Comparison of ENCODE assay signal across 17 cellular contexts in the genomic region with DNA sequence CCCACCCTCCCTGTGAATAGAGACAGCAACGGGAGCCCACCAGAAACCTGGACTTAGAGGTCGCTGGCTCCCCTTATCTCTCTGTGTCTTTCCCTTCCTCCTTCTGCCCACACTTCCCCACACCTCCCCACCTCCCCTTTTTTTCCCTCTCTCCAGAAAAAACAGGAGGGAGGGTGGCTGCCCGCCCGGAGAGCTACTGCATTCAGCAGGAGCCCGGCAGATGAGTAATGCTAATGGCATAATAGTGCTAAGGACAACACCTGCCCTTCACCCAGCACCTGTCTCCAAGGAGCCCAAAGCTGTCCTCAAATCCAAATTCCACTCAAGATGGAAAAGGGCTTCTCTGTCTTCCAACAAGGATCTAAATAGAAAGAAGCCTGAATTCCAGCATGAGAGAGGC. TPM values are rescaled to one million over a fixed set of nuclear protein-coding genes. Genes with fewer than 3 reads are reported as not detected.
DNase-seq lines count a peak whose midpoint lies in the region; ATAC-seq, FAIRE-seq and TF ChIP-seq lines count a peak whose summit lies in the region.
"Had no signal": no experiment of that assay in that cellular context is flagged by ENCODE, and none has a peak within 500 bp of the region (broad histone marks: within the 10 kb centered on the region; RNA-seq: fewer than 3 reads in every experiment).

No MANE protein-coding gene starts in this region.

- H3K4me3 ChIP-seq in IMR-90 (ENCODE audit: insufficient read depth, low read depth, low read length) (no peak overlapping the region), iPS-15b (ENCODE audit: low read depth, low read length) (no peak overlapping the region), skin epidermis (no peak overlapping the region), HepG2 (replicated peaks in 1 of 3; ENCODE audit: insufficient read depth in 1 of 3, low read depth in 2 of 3, low read length in 3 of 3) (no peak overlapping the region)
- H3K4me3 ChIP-seq: BLaER1 treated with 17β-estradiol and CSF1 and Interleukin-3, amounts not matched to agents 10 nM and 100 nM; pancreas had no signal

- DNase-seq in IMR-90 (no peak), RWPE1 (ENCODE audit: low spot score) (peak; percentile 34), HepG2 (ENCODE audit: low spot score) (no peak), NCI-H446 treated with DMSO at 0.1 percent for 48 hours (lab: John Stamatoyannopoulos, UW) (no peak)
- DNase-seq: dermis blood vessel endothelial cell; NCI-H2171; pancreas; stimulated activated CD4-positive, alpha-beta T cell treated with anti-CD3 and anti-CD28 coated beads, Interleukin-4, amount 100 ng/mL, for 24 hours; stimulated activated naive CD4-positive, alpha-beta T cell treated with Interleukin-2 at 50 U/mL for 16 hours; T1000 had no signal

- no peak for FAIRE-seq in HepG2 (lab: Jason Lieb, UNC)
- FAIRE-seq: frontal cortex, pancreas had no signal

- H3K27ac ChIP-seq in IMR-90 (ENCODE audit: insufficient read depth, low read length) (no peak overlapping the region), RWPE1 (no peak overlapping the region), skin epidermis (peak overlapping the region in 17 of 21 experiments; percentile 20 to 87 (median 65)), HepG2 (ENCODE audit: extremely low read length, insufficient read depth, low read length) (no peak overlapping the region)
- H3K27ac ChIP-seq: BLaER1 treated with 17β-estradiol and CSF1 and Interleukin-3, amounts not matched to agents 10 nM and 100 nM; pancreas had no signal

- no peaks in the 10 kb centered on the region for H3K79me1 ChIP-seq in IMR-90 (ENCODE audit: low read depth in 1 of 2, low read length in 2 of 2)

- peaks cover 6% of the 10 kb centered on the region for H3K9me1 ChIP-seq in IMR-90 (ENCODE audit: insufficient read depth, low read length)

- H2BK120ac ChIP-seq in IMR-90 (ENCODE audit: low read depth, low read length), result peak overlapping the region; percentile 82

- ATAC-seq in IMR-90 (ENCODE audit: low read depth) (no peak), HepG2 (no peak), GM21447 (IDR thresholded peaks at IDR 0.05; ENCODE audit: unreplicated experiment) (no peak), HG03175 (IDR thresholded peaks at IDR 0.05; ENCODE audit: unreplicated experiment) (no peak)

- no TSS peak for BruUV-seq in IMR-90 (replicated peaks; lab: Mats Ljungman, UMichigan)
- BruUV-seq in HepG2 (replicated peaks; lab: Mats Ljungman, UMichigan), result no TSS peak

- H3K4me1 ChIP-seq in IMR-90 (ENCODE audit: control insufficient read depth, insufficient read depth, low read length) (peaks cover 19% of the 10 kb centered on the region), iPS-15b (ENCODE audit: control insufficient read depth, insufficient read depth, low read length) (peaks cover 5% of the 10 kb centered on the region), HepG2 (ENCODE audit: insufficient read depth, low read length) (no peaks in the 10 kb centered on the region)
- H3K4me1 ChIP-seq: pancreas had no signal

- H3K9me3 ChIP-seq in IMR-90 (ENCODE audit: control insufficient read depth, insufficient read depth, low read length) (no peaks in the 10 kb centered on the region), iPS-15b (ENCODE audit: control insufficient read depth, insufficient read depth, low read length) (no peaks in the 10 kb centered on the region), HepG2 (ENCODE audit: low read length) (no peaks in the 10 kb centered on the region)
- H3K9me3 ChIP-seq: BLaER1 treated with 17β-estradiol and CSF1 and Interleukin-3, amounts not matched to agents 10 nM and 100 nM; pancreas had no signal

- POLR2A ChIA-PET in IMR-90 (lab: Charles Lee; ENCODE audit: unreplicated experiment) (no interaction called here), RWPE1 (lab: Yijun Ruan, JAX; ENCODE audit: low non-redundant PET) (no interaction called here), HepG2 (lab: Yijun Ruan, JAX) (no interaction called here)

- H2AFZ ChIP-seq in IMR-90 (replicated peaks; ENCODE audit: low read length, poor library complexity), result peak overlapping the region; percentile 8
- no peak overlapping the region for H2AFZ ChIP-seq in HepG2 (ENCODE audit: low read length)

- dilution Hi-C loops in IMR-90 (cut with HindIII; ENCODE audit: low sequenced_read_pairs, unreplicated experiment), result no loop called here

- H3K27me3 ChIP-seq in IMR-90 (ENCODE audit: control insufficient read depth, insufficient read depth, low read length) (peaks cover 2% of the 10 kb centered on the region; the same call in 1 of the 2 replicates), iPS-15b (ENCODE audit: control insufficient read depth, insufficient read depth, low read length) (no peaks in the 10 kb centered on the region), HepG2 (ENCODE audit: control insufficient read depth in 1 of 2, insufficient read depth in 2 of 2, low read length in 2 of 2) (peaks cover 4 to 22% of the 10 kb centered on the region in 2 experiments; a peak in 4 of 5 replicates)
- H3K27me3 ChIP-seq: BLaER1 treated with 17β-estradiol and CSF1 and Interleukin-3, amounts not matched to agents 10 nM and 100 nM; pancreas had no signal

- H3K9ac ChIP-seq in IMR-90 (ENCODE audit: low read depth, low read length) (0 out of 2 replicates have a peak overlapping the region, but pooled peaks have one; percentile 5), iPS-15b (ENCODE audit: low read depth, low read length) (peak overlapping the region; percentile 42), HepG2 (ENCODE audit: insufficient read depth, low read depth, low read length) (no peak overlapping the region)
- H3K9ac ChIP-seq: BLaER1 treated with 17β-estradiol and CSF1 and Interleukin-3, amounts not matched to agents 10 nM and 100 nM had no signal

- TF ChIP-seq CTCF in IMR-90 (conservative IDR thresholded peaks at IDR 0.05; ENCODE audit: low read depth, low read length) (no peak), RWPE1 (conservative IDR thresholded peaks at IDR 0.05; ENCODE audit: low read depth) (no peak), HepG2 (CRISPR knock-in tag; IDR thresholded peaks at IDR 0.05) (no peak)

- H4K5ac ChIP-seq in IMR-90 (ENCODE audit: low read depth, low read length), result peak overlapping the region; percentile 4

- H4K8ac ChIP-seq in IMR-90 (ENCODE audit: low read depth in 2 of 2, low read length in 2 of 2), result peak overlapping the region; percentile 31 to 53; a peak in 3 of 4 replicates

- H3K14ac ChIP-seq in IMR-90 (replicated peaks; ENCODE audit: low read depth, low read length), result 0 out of 2 replicates have a peak overlapping the region, but pooled peaks have one; percentile 65

- peak overlapping the region; percentile 82; the same call in 2 of the 3 replicates for H2BK15ac ChIP-seq in IMR-90 (ENCODE audit: low read depth, low read length)

- TF ChIP-seq EP300 in HepG2 (IDR thresholded peaks at IDR 0.05; ENCODE audit: low read depth in 2 of 2, low read length in 2 of 2) (no peak), HepG2 (CRISPR knock-in tag; IDR thresholded peaks at IDR 0.05; ENCODE audit: borderline replicate concordance) (no peak)

- H3K4me2 ChIP-seq in IMR-90 (ENCODE audit: low read depth, low read length) (no peak overlapping the region), HepG2 (ENCODE audit: low read depth, low read length) (no peak overlapping the region)
- H3K4me2 ChIP-seq: BLaER1 treated with 17β-estradiol and CSF1 and Interleukin-3, amounts not matched to agents 10 nM and 100 nM had no signal

- peak overlapping the region; percentile 53; the same call in 1 of the 2 replicates for H3K23ac ChIP-seq in IMR-90 (ENCODE audit: low read depth, low read length)

- no peaks in the 10 kb centered on the region for H3K36me3 ChIP-seq in IMR-90 (ENCODE audit: control insufficient read depth, insufficient read depth, low read length)
- H3K36me3 ChIP-seq in iPS-15b (ENCODE audit: control insufficient read depth, insufficient read depth, low read length), result no peaks in the 10 kb centered on the region
- H3K36me3 ChIP-seq in HepG2 (replicated peaks in 1 of 2; ENCODE audit: control insufficient read depth in 1 of 2, insufficient read depth in 2 of 2, low read length in 2 of 2), result no peaks in the 10 kb centered on the region
- H3K36me3 ChIP-seq: BLaER1 treated with 17β-estradiol and CSF1 and Interleukin-3, amounts not matched to agents 10 nM and 100 nM; pancreas had no signal

- H3K18ac ChIP-seq in IMR-90 (ENCODE audit: low read depth, low read length), result peak overlapping the region; percentile 1; the same call in 1 of the 2 replicates

- CTCF ChIA-PET in IMR-90 (lab: Yijun Ruan, JAX) (no interaction called here), RWPE1 (lab: Yijun Ruan, JAX) (interaction anchor here (0.6 to 1.1 kb wide), 6 partner anchors 40 to 1276 kb away, joined by 3 to 11 read pairs (median 3); no protein-coding TSS in a partner anchor), HepG2 (lab: Yijun Ruan, JAX; ENCODE audit: low intra/inter-chr PET ratio, low total read pairs) (no interaction called here)

- no peak overlapping the region for H3K56ac ChIP-seq in IMR-90 (ENCODE audit: extremely low read depth, insufficient read depth, low read length)

- intact Hi-C loops in IMR-90 (cut with micrococcal nuclease) (no loop called here), HepG2 (cut with micrococcal nuclease; ENCODE audit: unreplicated experiment) (no loop called here)

- no peaks in the 10 kb centered on the region for H3K79me2 ChIP-seq in HepG2 (ENCODE audit: insufficient read depth, low read length)

- H4K20me1 ChIP-seq in IMR-90 (ENCODE audit: insufficient read depth, low read length) (no peaks in the 10 kb centered on the region), HepG2 (ENCODE audit: insufficient read depth, low read length) (no peaks in the 10 kb centered on the region)
- H4K20me1 ChIP-seq: BLaER1 treated with 17β-estradiol and CSF1 and Interleukin-3, amounts not matched to agents 10 nM and 100 nM had no signal

- in situ Hi-C loops in IMR-90 (cut with MboI; ENCODE audit: low sequenced_read_pairs), result no loop called here
- in situ Hi-C loops in HepG2 (cut with HindIII; ENCODE audit: extremely low pct_ligation_motif_present, low pct_unique_long_range_greater_than_20kb), result no loop called here

- peak overlapping the region; percentile 79 for H4K91ac ChIP-seq in IMR-90 (ENCODE audit: insufficient read depth, low read depth, low read length)

- H2AK5ac ChIP-seq in IMR-90 (ENCODE audit: low read depth, low read length), result peak overlapping the region; percentile 20

- peak overlapping the region; percentile 79 for H2BK20ac ChIP-seq in IMR-90 (ENCODE audit: low read depth, low read length)

- H2AK9ac ChIP-seq in IMR-90 (replicated peaks; ENCODE audit: low read depth, low read length, poor library complexity), result no peak overlapping the region

- TF ChIP-seq RAD21 in IMR-90 (IDR thresholded peaks at IDR 0.05; ENCODE audit: low read length), result no peak
- TF ChIP-seq RAD21 in HepG2 (CRISPR knock-in tag; IDR thresholded peaks at IDR 0.05), result no peak

- no peak overlapping the region for H2BK5ac ChIP-seq in IMR-90 (ENCODE audit: low read depth, low read length, poor library complexity, severe bottlenecking)

- TF ChIP-seq POLR2A in IMR-90 (IDR thresholded peaks at IDR 0.05; ENCODE audit: low read depth, low read length) (no peak), HepG2 (IDR thresholded peaks at IDR 0.05; ENCODE audit: insufficient read depth in 1 of 2, low read depth in 2 of 2, low read length in 2 of 2) (no peak)

- WGBS in IMR-90 (ENCODE audit: extremely low coverage in 2 of 2, insufficient read length in 1 of 2), 2 experiments, result no CpG with 5 or more reads among the region's 5 CpGs
- WGBS in HepG2 (ENCODE audit: low lambda C conversion rate), result 14% methylated on average over 5 of the region's 5 CpGs

- H3K4ac ChIP-seq in IMR-90 (ENCODE audit: low read depth, low read length), result peak overlapping the region; percentile 58

RNA-seq across cellular contexts. Expression of a gene that starts 11.4 kb away (rescaled TPM):
- under 0.01 TPM in 1 of 2 replicates, not detected in the other for total RNA-seq in IMR-90 (2012; rRNA removed)
- polyA plus RNA-seq in IMR-90 (2012; rRNA removed), result 0.47 and 0.56 TPM in 2 replicates
- 0.25 and 0.69 TPM in 2 replicates for polyA plus RNA-seq in IMR-90 (2012; cell fraction: cytosol; rRNA removed)
- 0.14 and 0.26 TPM in 2 replicates for polyA plus RNA-seq in IMR-90 (2012; cell fraction: nucleus; rRNA removed; ENCODE audit: low replicate concordance)
- total RNA-seq in HepG2 (2016; rRNA removed; fragmentation: Illumina TruSeq; extraction: Trizol), result not detected in 2 replicates
- total RNA-seq in HepG2 (2016; cell fraction: cytosol; rRNA removed; fragmentation: Illumina TruSeq; extraction: Trizol; ENCODE audit: low read depth), result not detected in 2 replicates
- total RNA-seq in HepG2 (2016; cell fraction: insoluble cytoplasmic fraction; rRNA removed; fragmentation: Illumina TruSeq; extraction: Trizol), result not detected in 2 replicates
- total RNA-seq in HepG2 (2016; cell fraction: membrane; rRNA removed; fragmentation: Illumina TruSeq; extraction: Trizol), result not detected in 2 replicates
- not detected in 2 replicates for total RNA-seq in HepG2 (2016; cell fraction: nucleus; rRNA removed; fragmentation: Illumina TruSeq; extraction: Trizol)
- polyA plus RNA-seq in HepG2 (2011; rRNA removed), result not detected in 2 replicates
- polyA plus RNA-seq in HepG2 (2011; cell fraction: cytosol; rRNA removed), result not detected in 2 replicates
- polyA plus RNA-seq in HepG2 (2011; cell fraction: nucleus; rRNA removed), result not detected in 2 replicates
- polyA plus RNA-seq in HepG2 (2012), result not detected in 2 replicates
- not detected in 2 replicates for polyA plus RNA-seq in HepG2 (2016; cell fraction: cytosol; fragmentation: Illumina TruSeq; extraction: Trizol; ENCODE audit: low read depth)
- not detected in 2 replicates for polyA plus RNA-seq in HepG2 (2016; cell fraction: insoluble cytoplasmic fraction; fragmentation: Illumina TruSeq; extraction: Trizol; ENCODE audit: low read depth)
- not detected in 2 replicates for polyA plus RNA-seq in HepG2 (2016; cell fraction: membrane; fragmentation: Illumina TruSeq; extraction: Trizol; ENCODE audit: low read depth)
- not detected in 2 replicates for polyA plus RNA-seq in HepG2 (2016; cell fraction: nucleus; fragmentation: Illumina TruSeq; extraction: Trizol; ENCODE audit: insufficient read depth, low read depth)
- 0.05 TPM in 1 of 2 replicates, not detected in the other for polyA minus RNA-seq in HepG2 (2011; rRNA and poly(A)+ RNA removed; ENCODE audit: low replicate concordance)
- not detected in 2 replicates for polyA minus RNA-seq in HepG2 (2011; cell fraction: cytosol; rRNA and poly(A)+ RNA removed)
- polyA minus RNA-seq in HepG2 (2011; cell fraction: nucleus; rRNA and poly(A)+ RNA removed), result not detected in 2 replicates
- total RNA-seq: dermis blood vessel endothelial cell, RPMI7951 had no signal

RNA-seq across cellular contexts. Expression of a gene that starts 29.7 kb away (rescaled TPM):
- total RNA-seq in IMR-90 (2012; rRNA removed) (not detected in 2 replicates), HepG2 (2016; rRNA removed; fragmentation: Illumina TruSeq; extraction: Trizol) (not detected in 2 replicates)
- polyA plus RNA-seq in IMR-90 (2012; rRNA removed) (not detected in 2 replicates), HepG2 (2011; rRNA removed) (not detected in 2 replicates)
- not detected in 2 replicates for polyA plus RNA-seq in IMR-90 (2012; cell fraction: cytosol; rRNA removed)
- not detected in 2 replicates for polyA plus RNA-seq in IMR-90 (2012; cell fraction: nucleus; rRNA removed; ENCODE audit: low replicate concordance)
- not detected in 2 replicates for total RNA-seq in HepG2 (2016; cell fraction: cytosol; rRNA removed; fragmentation: Illumina TruSeq; extraction: Trizol; ENCODE audit: low read depth)
- not detected in 2 replicates for total RNA-seq in HepG2 (2016; cell fraction: insoluble cytoplasmic fraction; rRNA removed; fragmentation: Illumina TruSeq; extraction: Trizol)
- total RNA-seq in HepG2 (2016; cell fraction: membrane; rRNA removed; fragmentation: Illumina TruSeq; extraction: Trizol), result not detected in 2 replicates
- total RNA-seq in HepG2 (2016; cell fraction: nucleus; rRNA removed; fragmentation: Illumina TruSeq; extraction: Trizol), result not detected in 2 replicates
- polyA plus RNA-seq in HepG2 (2011; cell fraction: cytosol; rRNA removed), result not detected in 2 replicates
- not detected in 2 replicates for polyA plus RNA-seq in HepG2 (2011; cell fraction: nucleus; rRNA removed)
- not detected in 2 replicates for polyA plus RNA-seq in HepG2 (2012)
- not detected in 2 replicates for polyA plus RNA-seq in HepG2 (2016; cell fraction: cytosol; fragmentation: Illumina TruSeq; extraction: Trizol; ENCODE audit: low read depth)
- polyA plus RNA-seq in HepG2 (2016; cell fraction: insoluble cytoplasmic fraction; fragmentation: Illumina TruSeq; extraction: Trizol; ENCODE audit: low read depth), result not detected in 2 replicates
- polyA plus RNA-seq in HepG2 (2016; cell fraction: membrane; fragmentation: Illumina TruSeq; extraction: Trizol; ENCODE audit: low read depth), result not detected in 2 replicates
- not detected in 2 replicates for polyA plus RNA-seq in HepG2 (2016; cell fraction: nucleus; fragmentation: Illumina TruSeq; extraction: Trizol; ENCODE audit: insufficient read depth, low read depth)
- not detected in 2 replicates for polyA minus RNA-seq in HepG2 (2011; rRNA and poly(A)+ RNA removed; ENCODE audit: low replicate concordance)
- not detected in 2 replicates for polyA minus RNA-seq in HepG2 (2011; cell fraction: cytosol; rRNA and poly(A)+ RNA removed)
- not detected in 2 replicates for polyA minus RNA-seq in HepG2 (2011; cell fraction: nucleus; rRNA and poly(A)+ RNA removed)
- total RNA-seq: dermis blood vessel endothelial cell, frontal cortex, pancreas, RPMI7951 had no signal
- polyA plus RNA-seq: pancreas had no signal

Comparison
In these comparisons a context has a peak if more than half of its experiments do, and no peak if none do; other contexts are left out.
1. H3K27ac ChIP-seq: peak in skin epidermis (17 of 21); none in IMR-90 (single experiment), RWPE1 (single experiment) and HepG2 (single experiment).